ENCODE assay signal across 8 cellular contexts in the genomic region with DNA sequence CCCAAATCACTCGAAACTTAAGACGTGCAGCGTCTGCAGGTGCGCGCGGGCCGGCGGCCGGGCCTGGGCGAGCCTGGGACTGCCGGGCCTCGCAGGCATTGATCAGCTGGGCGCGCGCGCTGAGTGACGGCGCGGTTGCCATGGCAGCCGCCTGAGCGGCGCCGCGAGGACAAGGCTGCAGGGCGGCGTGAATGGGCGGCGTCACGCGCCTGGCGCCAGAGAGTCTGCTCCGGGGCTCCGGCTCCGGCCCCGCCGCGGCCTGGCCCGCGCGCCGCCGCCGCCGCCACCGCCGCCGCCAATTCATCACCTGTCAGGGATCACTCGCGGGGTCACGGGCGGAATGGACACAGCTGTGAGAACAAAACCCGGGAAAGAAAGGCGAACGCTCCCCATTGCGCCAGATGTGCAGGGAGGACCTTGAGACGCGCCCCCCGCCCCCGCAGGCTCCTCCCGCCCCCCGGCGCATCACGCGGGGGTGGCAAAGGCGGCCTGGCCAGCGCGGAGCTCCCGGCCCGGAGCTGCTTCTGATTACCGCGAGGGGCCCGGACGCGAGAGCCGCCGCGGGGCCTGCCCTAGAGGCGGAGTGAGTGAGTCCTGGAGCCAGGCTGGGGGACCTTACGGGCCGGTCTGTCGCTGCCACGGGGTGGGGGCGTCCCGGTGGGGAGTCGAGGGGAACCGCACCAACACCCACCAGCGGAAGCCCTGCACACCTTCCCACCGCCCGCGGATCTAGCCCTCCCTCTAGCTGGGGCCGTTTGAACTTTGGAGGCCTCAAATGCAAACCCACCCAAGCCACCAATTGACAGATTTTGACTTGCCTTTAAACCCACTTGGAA. TPM values are rescaled to one million over a fixed set of nuclear protein-coding genes. Genes with fewer than 3 reads are reported as not detected.
DNase-seq lines count a peak whose midpoint lies in the region; ATAC-seq and TF ChIP-seq lines count a peak whose summit lies in the region.

No MANE protein-coding gene starts in this region.

- H3K36me3 ChIP-seq in GM06990 (ENCODE audit: control insufficient read depth, insufficient read depth, low read length), result no peaks in the 10 kb centered on the region
- H3K36me3 ChIP-seq in ovary, result no peaks in the 10 kb centered on the region
- H3K36me3 ChIP-seq in tibial artery, result no peaks in the 10 kb centered on the region

- no peak for TF ChIP-seq POLR2A in ovary (IDR thresholded peaks at IDR 0.05)

- peaks cover 28% of the 10 kb centered on the region for H3K36me3 Mint-ChIP-seq in activated naive CD8-positive, alpha-beta T cell treated with anti-CD3 and anti-CD28 coated beads for 36 hours

- DNase-seq in GM06990 (ENCODE audit: extremely low read depth, insufficient read length) (peak; percentile 93), NCI-H1105 (lab: John Stamatoyannopoulos, UW) (peak; percentile 99), Right ventricle myocardium inferior (ENCODE audit: missing footprints) (peak; percentile 98), ovary (peak; percentile 90 to 94 (median 93)), tibial artery (peak; percentile 94 to 98)
- DNase-seq in activated naive CD8-positive, alpha-beta T cell treated with anti-CD3 and anti-CD28 coated beads for 36 hours, result peak; percentile 92

- WGBS in ovary, 3 donors, result 0 to 1% (median 0%) methylated on average over 78 to 91 of the region's 91 CpGs

- peaks cover 2% of the 10 kb centered on the region for H3K4me1 ChIP-seq in ovary (ENCODE audit: insufficient read depth)
- H3K4me1 ChIP-seq in tibial artery, result peaks cover 0 to 32% (median 17%) of the 10 kb centered on the region in 4 donors

- H3K4me1 Mint-ChIP-seq in activated naive CD8-positive, alpha-beta T cell treated with anti-CD3 and anti-CD28 coated beads for 36 hours, result peaks cover 33% of the 10 kb centered on the region

- H3K9me3 ChIP-seq in ovary (no peaks in the 10 kb centered on the region), tibial artery (peaks cover 0 to 8% (median 0%) of the 10 kb centered on the region in 3 donors)

- no peaks in the 10 kb centered on the region; the same call in none of the 2 replicates for H3K27me3 ChIP-seq in GM06990 (replicated peaks; ENCODE audit: control insufficient read depth, insufficient read depth, low read length)
- H3K27me3 ChIP-seq in ovary, result no peaks in the 10 kb centered on the region
- H3K27me3 ChIP-seq in tibial artery, result no peaks in the 10 kb centered on the region

- H3K27ac Mint-ChIP-seq in activated naive CD8-positive, alpha-beta T cell treated with anti-CD3 and anti-CD28 coated beads for 36 hours, result peak overlapping the region; percentile 76

- ATAC-seq in HG02623 (IDR thresholded peaks at IDR 0.05; ENCODE audit: unreplicated experiment), result peak; percentile 58
- peak; percentile 57 for ATAC-seq in SK-N-SH treated with all-trans-retinoic acid at 6 μM for 48 hours
- ATAC-seq in Right ventricle myocardium inferior, result peak; percentile 73

- peak; percentile 58 for TF ChIP-seq EP300 in ovary (IDR thresholded peaks at IDR 0.05)

- peak overlapping the region; percentile 83 for H3K4me3 Mint-ChIP-seq in activated naive CD8-positive, alpha-beta T cell treated with anti-CD3 and anti-CD28 coated beads for 36 hours

- peaks cover 56% of the 10 kb centered on the region for H3K27me3 Mint-ChIP-seq in activated naive CD8-positive, alpha-beta T cell treated with anti-CD3 and anti-CD28 coated beads for 36 hours

- H3K27ac ChIP-seq in ovary (peak overlapping the region; percentile 83 to 97), tibial artery (peak overlapping the region; percentile 99 to 100)

- H3K9me3 Mint-ChIP-seq in activated naive CD8-positive, alpha-beta T cell treated with anti-CD3 and anti-CD28 coated beads for 36 hours, result peaks cover 19% of the 10 kb centered on the region

- no peak for TF ChIP-seq CTCF in GM06990 (IDR thresholded peaks at IDR 0.05; ENCODE audit: insufficient read depth, low read length, poor library complexity, severe bottlenecking)
- peak in 1 of 3 donors; percentile 27 for TF ChIP-seq CTCF in ovary (IDR thresholded peaks at IDR 0.05)
- no peak for TF ChIP-seq CTCF in tibial artery (IDR thresholded peaks at IDR 0.05)

- H3K4me3 ChIP-seq in GM06990 (replicated peaks; ENCODE audit: low read depth, low read length) (peak overlapping the region; percentile 48), ovary (peak overlapping the region; percentile 38), tibial artery (peak overlapping the region; percentile 68 to 72)

- intact Hi-C loops in Right ventricle myocardium inferior (cut with DNase I), result loop anchor here (2.0 to 5.0 kb wide), 3 partner anchors 96 to 542 kb away; no protein-coding TSS in a partner anchor
- intact Hi-C loops in ovary (cut with DNase I), result loop anchor here in 1 of 4 donors (5.0 kb wide), 1 partner anchor 182 kb away; no protein-coding TSS in a partner anchor
- intact Hi-C loops in tibial artery (cut with DNase I; ENCODE audit: low total_unique reads), result loop anchor here (5.0 to 10.0 kb wide), 2 partner anchors 432 to 1136 kb away; no protein-coding TSS in a partner anchor

TF ChIP-seq in SK-N-SH treated with all-trans-retinoic acid at 6 μM for 48 hours, 23 proteins besides CTCF, POLR2A, EP300 and RAD21:
- TF ChIP-seq OSR1 (CRISPR knock-in tag; IDR thresholded peaks at IDR 0.05) (no peak), GLIS3 (CRISPR knock-in tag; IDR thresholded peaks at IDR 0.05) (no peak), CSDC2 (CRISPR knock-in tag; IDR thresholded peaks at IDR 0.05) (peak; percentile 36; the same call in 1 of the 2 replicates), ZNF565 (CRISPR knock-in tag; conservative IDR thresholded peaks at IDR 0.05; ENCODE audit: low read depth) (0 out of 2 replicates have a peak, but pooled peaks have one; percentile 40), ISL1 (CRISPR knock-in tag; IDR thresholded peaks at IDR 0.05) (no peak)
- TF ChIP-seq, protein P1, sequence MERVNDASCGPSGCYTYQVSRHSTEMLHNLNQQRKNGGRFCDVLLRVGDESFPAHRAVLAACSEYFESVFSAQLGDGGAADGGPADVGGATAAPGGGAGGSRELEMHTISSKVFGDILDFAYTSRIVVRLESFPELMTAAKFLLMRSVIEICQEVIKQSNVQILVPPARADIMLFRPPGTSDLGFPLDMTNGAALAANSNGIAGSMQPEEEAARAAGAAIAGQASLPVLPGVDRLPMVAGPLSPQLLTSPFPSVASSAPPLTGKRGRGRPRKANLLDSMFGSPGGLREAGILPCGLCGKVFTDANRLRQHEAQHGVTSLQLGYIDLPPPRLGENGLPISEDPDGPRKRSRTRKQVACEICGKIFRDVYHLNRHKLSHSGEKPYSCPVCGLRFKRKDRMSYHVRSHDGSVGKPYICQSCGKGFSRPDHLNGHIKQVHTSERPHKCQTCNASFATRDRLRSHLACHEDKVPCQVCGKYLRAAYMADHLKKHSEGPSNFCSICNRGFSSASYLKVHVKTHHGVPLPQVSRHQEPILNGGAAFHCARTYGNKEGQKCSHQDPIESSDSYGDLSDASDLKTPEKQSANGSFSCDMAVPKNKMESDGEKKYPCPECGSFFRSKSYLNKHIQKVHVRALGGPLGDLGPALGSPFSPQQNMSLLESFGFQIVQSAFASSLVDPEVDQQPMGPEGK (CRISPR knock-in tag; IDR thresholded peaks at IDR 0.05; ENCODE audit: borderline replicate concordance), result 0 out of 2 replicates have a peak, but pooled peaks have one; percentile 19
- TF ChIP-seq, protein P2, sequence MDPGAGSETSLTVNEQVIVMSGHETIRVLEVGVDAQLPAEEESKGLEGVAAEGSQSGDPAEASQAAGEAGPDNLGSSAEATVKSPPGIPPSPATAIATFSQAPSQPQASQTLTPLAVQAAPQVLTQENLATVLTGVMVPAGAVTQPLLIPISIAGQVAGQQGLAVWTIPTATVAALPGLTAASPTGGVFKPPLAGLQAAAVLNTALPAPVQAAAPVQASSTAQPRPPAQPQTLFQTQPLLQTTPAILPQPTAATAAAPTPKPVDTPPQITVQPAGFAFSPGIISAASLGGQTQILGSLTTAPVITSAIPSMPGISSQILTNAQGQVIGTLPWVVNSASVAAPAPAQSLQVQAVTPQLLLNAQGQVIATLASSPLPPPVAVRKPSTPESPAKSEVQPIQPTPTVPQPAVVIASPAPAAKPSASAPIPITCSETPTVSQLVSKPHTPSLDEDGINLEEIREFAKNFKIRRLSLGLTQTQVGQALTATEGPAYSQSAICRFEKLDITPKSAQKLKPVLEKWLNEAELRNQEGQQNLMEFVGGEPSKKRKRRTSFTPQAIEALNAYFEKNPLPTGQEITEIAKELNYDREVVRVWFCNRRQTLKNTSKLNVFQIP (CRISPR knock-in tag; IDR thresholded peaks at IDR 0.05; ENCODE audit: borderline replicate concordance, low read depth), result 0 out of 2 replicates have a peak, but pooled peaks have one; percentile 34
- TF ChIP-seq, protein P3, sequence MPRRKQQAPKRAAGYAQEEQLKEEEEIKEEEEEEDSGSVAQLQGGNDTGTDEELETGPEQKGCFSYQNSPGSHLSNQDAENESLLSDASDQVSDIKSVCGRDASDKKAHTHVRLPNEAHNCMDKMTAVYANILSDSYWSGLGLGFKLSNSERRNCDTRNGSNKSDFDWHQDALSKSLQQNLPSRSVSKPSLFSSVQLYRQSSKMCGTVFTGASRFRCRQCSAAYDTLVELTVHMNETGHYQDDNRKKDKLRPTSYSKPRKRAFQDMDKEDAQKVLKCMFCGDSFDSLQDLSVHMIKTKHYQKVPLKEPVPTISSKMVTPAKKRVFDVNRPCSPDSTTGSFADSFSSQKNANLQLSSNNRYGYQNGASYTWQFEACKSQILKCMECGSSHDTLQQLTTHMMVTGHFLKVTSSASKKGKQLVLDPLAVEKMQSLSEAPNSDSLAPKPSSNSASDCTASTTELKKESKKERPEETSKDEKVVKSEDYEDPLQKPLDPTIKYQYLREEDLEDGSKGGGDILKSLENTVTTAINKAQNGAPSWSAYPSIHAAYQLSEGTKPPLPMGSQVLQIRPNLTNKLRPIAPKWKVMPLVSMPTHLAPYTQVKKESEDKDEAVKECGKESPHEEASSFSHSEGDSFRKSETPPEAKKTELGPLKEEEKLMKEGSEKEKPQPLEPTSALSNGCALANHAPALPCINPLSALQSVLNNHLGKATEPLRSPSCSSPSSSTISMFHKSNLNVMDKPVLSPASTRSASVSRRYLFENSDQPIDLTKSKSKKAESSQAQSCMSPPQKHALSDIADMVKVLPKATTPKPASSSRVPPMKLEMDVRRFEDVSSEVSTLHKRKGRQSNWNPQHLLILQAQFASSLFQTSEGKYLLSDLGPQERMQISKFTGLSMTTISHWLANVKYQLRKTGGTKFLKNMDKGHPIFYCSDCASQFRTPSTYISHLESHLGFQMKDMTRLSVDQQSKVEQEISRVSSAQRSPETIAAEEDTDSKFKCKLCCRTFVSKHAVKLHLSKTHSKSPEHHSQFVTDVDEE (CRISPR knock-in tag; IDR thresholded peaks at IDR 0.05), result peak; percentile 54

RNA-seq across cellular contexts. Expression of a gene that starts 2.9 kb away (rescaled TPM):
- 10 to 100 TPM; 61.1 to 62.5 TPM for total RNA-seq in activated naive CD8-positive, alpha-beta T cell treated with anti-CD3 and anti-CD28 coated beads for 36 hours
- total RNA-seq in Right ventricle myocardium inferior, result 31.3 TPM
- total RNA-seq in ovary, result 100 to 1,000 TPM in 5 of 7 donors, 10 to 100 TPM in 2; 68.5 to 897 (median 168) TPM
- 100 to 1,000 TPM; 111 to 315 TPM for polyA plus RNA-seq in ovary

Comparison
In these comparisons a context has a peak if more than half of its experiments do, and no peak if none do; other contexts are left out.
1. Peak in every context shown above with its lines: DNase-seq, ATAC-seq, H3K4me3 ChIP-seq and H3K27ac ChIP-seq.